ENCODE assay signal across 21 cellular contexts in the genomic region with DNA sequence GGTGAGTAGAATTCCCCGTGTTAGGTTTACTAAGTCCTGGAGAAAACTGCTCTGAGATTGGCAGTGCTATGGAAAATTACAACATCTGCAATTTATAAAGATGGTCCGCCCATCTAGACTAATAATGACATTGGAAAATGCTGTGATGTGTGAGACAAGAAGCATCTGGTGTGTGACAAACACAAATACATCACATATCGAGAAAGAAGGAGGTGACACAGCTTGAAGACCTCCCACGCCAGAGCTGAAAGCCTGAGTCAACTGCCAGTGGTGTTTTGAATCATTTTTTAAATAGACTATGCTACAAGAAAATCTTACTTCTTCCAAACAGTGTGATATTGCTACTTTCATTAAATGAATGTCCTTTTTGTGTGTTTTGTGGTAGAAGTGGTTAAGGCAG. TPM values are rescaled to one million over a fixed set of nuclear protein-coding genes. Genes with fewer than 3 reads are reported as not detected.
DNase-seq lines count a peak whose midpoint lies in the region; ATAC-seq, FAIRE-seq and TF ChIP-seq lines count a peak whose summit lies in the region.
"Had no signal": no experiment of that assay in that cellular context is flagged by ENCODE, and none has a peak within 500 bp of the region (broad histone marks: within the 10 kb centered on the region; RNA-seq: fewer than 3 reads in every experiment).

No MANE protein-coding gene starts in this region.

- H3K4me3 Mint-ChIP-seq in activated naive CD8-positive, alpha-beta T cell treated with anti-CD3 and anti-CD28 coated beads, Interleukin-2, amount 50 U/mL, for 24 hours: no peak overlapping the region
- H3K4me3 Mint-ChIP-seq in activated naive CD8-positive, alpha-beta T cell treated with anti-CD3 and anti-CD28 coated beads for 36 hours: no peak overlapping the region
- peak overlapping the region; percentile 25 for H3K4me3 Mint-ChIP-seq in endothelial cell (ENCODE audit: unreplicated experiment)
- H3K4me3 Mint-ChIP-seq: activated naive CD8-positive, alpha-beta T cell had no signal

- intact Hi-C loops in pancreas (cut with DNase I): no loop called here

- H3K36me3 ChIP-seq in GM23248 (ENCODE audit: low read depth) (peaks cover 3% of the 10 kb centered on the region; the same call in 1 of the 2 replicates), pancreas (peaks cover 0 to 19% (median 0%) of the 10 kb centered on the region in 3 donors)
- H3K36me3 ChIP-seq: ovary had no signal

- TF ChIP-seq CTCF in endothelial cell (IDR thresholded peaks at IDR 0.05; ENCODE audit: unreplicated experiment) (no peak), pancreas (IDR thresholded peaks at IDR 0.05) (no peak)

- peaks cover 6% of the 10 kb centered on the region for H3K4me1 Mint-ChIP-seq in activated naive CD8-positive, alpha-beta T cell treated with anti-CD3 and anti-CD28 coated beads, Interleukin-2, amount 50 U/mL, for 24 hours
- H3K4me1 Mint-ChIP-seq in activated naive CD8-positive, alpha-beta T cell treated with anti-CD3 and anti-CD28 coated beads for 36 hours: peaks cover 3% of the 10 kb centered on the region
- no peaks in the 10 kb centered on the region for H3K4me1 Mint-ChIP-seq in endothelial cell (ENCODE audit: unreplicated experiment)

- H3K36me3 Mint-ChIP-seq in activated naive CD8-positive, alpha-beta T cell treated with anti-CD3 and anti-CD28 coated beads, Interleukin-2, amount 50 U/mL, for 24 hours (ENCODE audit: low read depth): peaks cover 24% of the 10 kb centered on the region
- H3K36me3 Mint-ChIP-seq in activated naive CD8-positive, alpha-beta T cell treated with anti-CD3 and anti-CD28 coated beads for 36 hours: peaks cover 6% of the 10 kb centered on the region
- H3K36me3 Mint-ChIP-seq in endothelial cell (ENCODE audit: low read depth, unreplicated experiment): peaks cover 25% of the 10 kb centered on the region

- H3K27ac Mint-ChIP-seq in activated naive CD8-positive, alpha-beta T cell treated with anti-CD3 and anti-CD28 coated beads, Interleukin-2, amount 50 U/mL, for 24 hours: no peak overlapping the region
- no peak overlapping the region for H3K27ac Mint-ChIP-seq in activated naive CD8-positive, alpha-beta T cell treated with anti-CD3 and anti-CD28 coated beads for 36 hours
- no peak overlapping the region for H3K27ac Mint-ChIP-seq in endothelial cell (ENCODE audit: unreplicated experiment)
- H3K27ac Mint-ChIP-seq: activated naive CD8-positive, alpha-beta T cell had no signal

- H3K9me3 ChIP-seq in GM23248 (ENCODE audit: low read depth) (no peaks in the 10 kb centered on the region), pancreas (no peaks in the 10 kb centered on the region)
- H3K9me3 ChIP-seq: BLaER1, breast epithelium, ovary, thoracic aorta had no signal

- H3K79me2 ChIP-seq in GM23248 (ENCODE audit: insufficient read depth): no peaks in the 10 kb centered on the region

- no peaks in the 10 kb centered on the region for H4K20me1 ChIP-seq in GM23248 (ENCODE audit: insufficient read depth)
- H4K20me1 ChIP-seq: BLaER1 had no signal

- H3K4me2 ChIP-seq in GM23248 (ENCODE audit: unreplicated experiment): no peak overlapping the region
- H3K4me2 ChIP-seq: BLaER1 had no signal

- H3K4me3 ChIP-seq in GM23248 (no peak overlapping the region), pancreas (no peak overlapping the region)
- H3K4me3 ChIP-seq: BLaER1, breast epithelium, ovary, skin epidermis, thoracic aorta had no signal

- H3K27ac ChIP-seq in GM23248 (peak overlapping the region; percentile 48), pancreas (no peak overlapping the region)
- H3K27ac ChIP-seq: BLaER1, breast epithelium, ovary, skin epidermis, thoracic aorta had no signal

- H3K27me3 Mint-ChIP-seq in activated naive CD8-positive, alpha-beta T cell treated with anti-CD3 and anti-CD28 coated beads, Interleukin-2, amount 50 U/mL, for 24 hours: no peaks in the 10 kb centered on the region
- no peaks in the 10 kb centered on the region for H3K27me3 Mint-ChIP-seq in activated naive CD8-positive, alpha-beta T cell treated with anti-CD3 and anti-CD28 coated beads for 36 hours
- no peaks in the 10 kb centered on the region for H3K27me3 Mint-ChIP-seq in endothelial cell (ENCODE audit: unreplicated experiment)
- H3K27me3 Mint-ChIP-seq: activated naive CD8-positive, alpha-beta T cell had no signal

- H3F3A ChIP-seq in GM23248 (ENCODE audit: insufficient read depth): peaks cover 19% of the 10 kb centered on the region

- H3K4me1 ChIP-seq in GM23248 (ENCODE audit: insufficient read depth) (peaks cover 13% of the 10 kb centered on the region), pancreas (no peaks in the 10 kb centered on the region)
- H3K4me1 ChIP-seq: BLaER1, breast epithelium had no signal

- H3K9me2 ChIP-seq in GM23248 (ENCODE audit: insufficient read depth): no peaks in the 10 kb centered on the region

- in situ Hi-C loops in GM23248 (cut with MboI): no loop called here

- no peaks in the 10 kb centered on the region for H3K9me3 Mint-ChIP-seq in activated naive CD8-positive, alpha-beta T cell treated with anti-CD3 and anti-CD28 coated beads, Interleukin-2, amount 50 U/mL, for 24 hours
- H3K9me3 Mint-ChIP-seq in activated naive CD8-positive, alpha-beta T cell treated with anti-CD3 and anti-CD28 coated beads for 36 hours: no peaks in the 10 kb centered on the region
- no peaks in the 10 kb centered on the region for H3K9me3 Mint-ChIP-seq in endothelial cell (ENCODE audit: unreplicated experiment)

- WGBS in GM23248 (ENCODE audit: low coverage in 1 of 2, low lambda C conversion rate in 2 of 2, missing lambda C conversion rate in 2 of 2), 2 experiments: 11 to 15% methylated on average over 4 of the region's 4 CpGs
- 67 to 73% methylated on average over 4 of the region's 4 CpGs for whole genome bisulfite sequencing in pancreas, 2 donors

- FAIRE-seq in pancreas (lab: Jason Lieb, UNC): no peak
- FAIRE-seq: RCC 7860 had no signal

- H2AFZ ChIP-seq in GM23248: no peak overlapping the region

- no peaks in the 10 kb centered on the region for H3K27me3 ChIP-seq in GM23248 (replicated peaks; ENCODE audit: insufficient read depth)
- no peaks in the 10 kb centered on the region for H3K27me3 ChIP-seq in pancreas
- H3K27me3 ChIP-seq: BLaER1, breast epithelium, ovary had no signal

- DNase-seq in activated naive CD8-positive, alpha-beta T cell treated with anti-CD3 and anti-CD28 coated beads, Interleukin-2, amount 50 U/mL, for 24 hours: no peak
- DNase-seq in activated naive CD8-positive, alpha-beta T cell treated with anti-CD3 and anti-CD28 coated beads for 36 hours: no peak
- DNase-seq in GM23248 (peak; percentile 87), endothelial cell (ENCODE audit: low spot score) (no peak), NCI-H128 (lab: John Stamatoyannopoulos, UW; ENCODE audit: unreplicated experiment) (no peak), pancreas (no peak)
- peak; percentile 49 for DNase-seq in stimulated activated CD4-positive, alpha-beta T cell treated with anti-CD3 and anti-CD28 coated beads, Interleukin-4, amount 100 ng/mL, for 24 hours
- DNase-seq: DMS153, GOT3, KG1, NCI-H1105, NCI-H2171, ovary had no signal

- peak; percentile 63 for ATAC-seq in activated naive CD8-positive, alpha-beta T cell treated with anti-CD3 and anti-CD28 coated beads, Interleukin-2, amount 50 U/mL, for 24 hours
- ATAC-seq in pancreas (no peak), GM18520 (IDR thresholded peaks at IDR 0.05; ENCODE audit: unreplicated experiment) (no peak)
- ATAC-seq: left colon had no signal

- H3K9ac ChIP-seq in GM23248: no peak overlapping the region
- H3K9ac ChIP-seq: BLaER1 had no signal

RNA-seq across cellular contexts. Expression of gene ANO7, which starts 8.6 kb away (rescaled TPM):
- 1 to 10 TPM; 3.4 to 3.6 TPM for total RNA-seq in activated naive CD8-positive, alpha-beta T cell treated with anti-CD3 and anti-CD28 coated beads for 36 hours
- total RNA-seq in GM23248 (2014; rRNA removed; shearing (Covaris generic)): 0.22 and 0.38 TPM in 2 replicates
- polyA plus RNA-seq in GM23248 (2016; fragmentation: Nextera tagmentation; extraction: Ambion mirVana) (2.6 TPM in 2 replicates), pancreas (1 to 10 TPM; 1.0 to 1.2 TPM)
- total RNA-seq in endothelial cell (ENCODE audit: unreplicated experiment) (16.1 TPM), pancreas (1 to 10 TPM in 3 of 6 donors, under 1 TPM in 3; 0.66 to 1.8 (median 1.1) TPM)

RNA-seq across cellular contexts. Expression of gene PPP1R7, which starts 29.6 kb away (rescaled TPM):
- 10 to 100 TPM; 80.4 to 85.1 TPM for total RNA-seq in activated naive CD8-positive, alpha-beta T cell treated with anti-CD3 and anti-CD28 coated beads for 36 hours
- total RNA-seq in GM23248 (2014; rRNA removed; shearing (Covaris generic)): 44.6 and 53.1 TPM in 2 replicates
- polyA plus RNA-seq in GM23248 (2016; fragmentation: Nextera tagmentation; extraction: Ambion mirVana) (107 and 110 TPM in 2 replicates), pancreas (10 to 100 TPM; 28.5 to 37.1 TPM)
- total RNA-seq in endothelial cell (ENCODE audit: unreplicated experiment) (61.6 TPM), pancreas (10 to 100 TPM; 21.5 to 38.7 (median 31.5) TPM)

RNA-seq across cellular contexts. Expression of gene PASK, which starts 30.6 kb away (rescaled TPM):
- 10 to 100 TPM; 68.5 to 76.4 TPM for total RNA-seq in activated naive CD8-positive, alpha-beta T cell treated with anti-CD3 and anti-CD28 coated beads for 36 hours
- 0.38 and 2.1 TPM in 2 replicates for total RNA-seq in GM23248 (2014; rRNA removed; shearing (Covaris generic))
- polyA plus RNA-seq in GM23248 (2016; fragmentation: Nextera tagmentation; extraction: Ambion mirVana) (0.56 and 0.91 TPM in 2 replicates), pancreas (10 to 100 TPM in 1 of 2 donors, 1 to 10 TPM in 1; 9.0 to 14.5 TPM)
- total RNA-seq in endothelial cell (ENCODE audit: unreplicated experiment) (39.7 TPM), pancreas (10 to 100 TPM in 2 of 6 donors, 1 to 10 TPM in 4; 3.7 to 12.3 (median 8.9) TPM)

Comparison
In these comparisons a context has a peak if more than half of its experiments do, and no peak if none do; other contexts are left out.
1. DNase-seq: peak in GM23248 (single experiment) and stimulated activated CD4-positive, alpha-beta T cell treated with anti-CD3 and anti-CD28 coated beads, Interleukin-4, amount 100 ng/mL, for 24 hours (single experiment); none in activated naive CD8-positive, alpha-beta T cell treated with anti-CD3 and anti-CD28 coated beads, Interleukin-2, amount 50 U/mL, for 24 hours (single experiment), activated naive CD8-positive, alpha-beta T cell treated with anti-CD3 and anti-CD28 coated beads for 36 hours (single experiment), endothelial cell (single experiment), NCI-H128 (single experiment) and pancreas (0 of 6).